ENCODE assay signal across 27 cellular contexts in the genomic region with DNA sequence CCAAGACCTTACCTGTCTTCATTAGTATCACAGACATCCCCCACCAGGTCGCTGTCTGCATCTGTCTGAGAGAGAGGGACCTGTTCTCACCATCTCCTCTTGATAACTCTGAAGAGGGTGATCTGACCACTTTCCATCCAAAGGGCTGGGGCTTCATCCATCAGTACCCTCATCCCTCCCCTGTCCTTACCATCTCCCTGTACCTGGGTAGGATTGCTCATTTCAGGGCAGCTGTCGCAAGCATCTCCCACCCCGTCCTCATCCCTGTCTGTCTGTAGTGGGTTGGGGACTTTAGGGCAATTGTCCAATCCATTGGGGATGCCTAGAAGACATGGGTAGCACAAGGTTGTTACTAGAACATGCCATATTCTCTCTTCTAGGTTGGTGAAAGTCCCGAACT.
"Had no signal": no experiment of that assay in that cellular context is flagged by ENCODE, and none has a peak within 500 bp of the region (broad histone marks: within the 10 kb centered on the region; RNA-seq: fewer than 3 reads in every experiment).

No MANE protein-coding gene starts in this region.

- H3K27ac Mint-ChIP-seq: activated CD4-positive, alpha-beta memory T cell treated with anti-CD3 and anti-CD28 coated beads for 36 hours; activated CD4-positive, alpha-beta T cell treated with anti-CD3 and anti-CD28 coated beads, Interleukin-2, amount 10 ng/mL, durations not matched to agents 24 days and 14 days; activated naive CD4-positive, alpha-beta T cell treated with anti-CD3 and anti-CD28 coated beads, Interleukin-2, amount 50 U/mL, for 24 hours; activated naive CD8-positive, alpha-beta T cell treated with anti-CD3 and anti-CD28 coated beads, Interleukin-2, amount 50 U/mL, for 24 hours; activated T-helper 2 cell treated with anti-CD3 and anti-CD28 coated beads, Interferon-gamma antibody, Interleukin-2, Interleukin-4, amounts not matched to agents 10 μg/mL and 5 μg/mL and 100 μg/mL, durations not matched to agents 14 hours and 24 hours and 36 hours; mesothelial cell of epicardium; stimulated activated naive CD8-positive, alpha-beta T cell treated with anti-CD3 and anti-CD28 coated beads, Interleukin-15, Interleukin-2, amounts not matched to agents 100 ng/mL and 50 ng/mL, for 24 hours; T-helper 17 cell; type B pancreatic cell had no signal

- H3K36me3 Mint-ChIP-seq: activated naive CD4-positive, alpha-beta T cell treated with anti-CD3 and anti-CD28 coated beads, Interleukin-2, amount 50 U/mL, for 24 hours; naive B cell had no signal

- H3K27me3 ChIP-seq: dorsolateral prefrontal cortex, vagina had no signal

- H3K9me3 ChIP-seq: vagina had no signal

- H3K27me3 Mint-ChIP-seq: activated CD4-positive, alpha-beta memory T cell treated with anti-CD3 and anti-CD28 coated beads for 36 hours; activated CD4-positive, alpha-beta T cell treated with anti-CD3 and anti-CD28 coated beads, Interleukin-2, amount 10 ng/mL, durations not matched to agents 24 days and 14 days; activated naive CD4-positive, alpha-beta T cell treated with anti-CD3 and anti-CD28 coated beads, Interleukin-2, amount 50 U/mL, for 24 hours; activated naive CD8-positive, alpha-beta T cell treated with anti-CD3 and anti-CD28 coated beads, Interleukin-2, amount 50 U/mL, for 24 hours; stimulated activated naive CD8-positive, alpha-beta T cell treated with anti-CD3 and anti-CD28 coated beads, Interleukin-15, Interleukin-2, amounts not matched to agents 100 ng/mL and 50 ng/mL, for 24 hours; T-helper 17 cell; type B pancreatic cell had no signal

- FAIRE-seq: keratinocyte had no signal

- H3K4me3 Mint-ChIP-seq: activated CD4-positive, alpha-beta memory T cell treated with anti-CD3 and anti-CD28 coated beads for 36 hours; activated CD4-positive, alpha-beta T cell treated with anti-CD3 and anti-CD28 coated beads, Interleukin-2, amount 10 ng/mL, durations not matched to agents 24 days and 14 days; activated naive CD4-positive, alpha-beta T cell treated with anti-CD3 and anti-CD28 coated beads, Interleukin-2, amount 50 U/mL, for 24 hours; activated naive CD8-positive, alpha-beta T cell treated with anti-CD3 and anti-CD28 coated beads, Interleukin-2, amount 50 U/mL, for 24 hours; mesothelial cell of epicardium; stimulated activated naive CD8-positive, alpha-beta T cell treated with anti-CD3 and anti-CD28 coated beads, Interleukin-15, Interleukin-2, amounts not matched to agents 100 ng/mL and 50 ng/mL, for 24 hours; T-helper 17 cell had no signal

- H3K4me3 ChIP-seq: coronary artery, dorsolateral prefrontal cortex, skin epidermis, vagina had no signal

- H3K9me3 Mint-ChIP-seq: activated CD4-positive, alpha-beta memory T cell treated with anti-CD3 and anti-CD28 coated beads for 36 hours; activated CD4-positive, alpha-beta T cell treated with anti-CD3 and anti-CD28 coated beads, Interleukin-2, amount 10 ng/mL, durations not matched to agents 24 days and 14 days; activated naive CD4-positive, alpha-beta T cell treated with anti-CD3 and anti-CD28 coated beads, Interleukin-2, amount 50 U/mL, for 24 hours; activated naive CD8-positive, alpha-beta T cell treated with anti-CD3 and anti-CD28 coated beads, Interleukin-2, amount 50 U/mL, for 24 hours; activated T-helper 2 cell treated with anti-CD3 and anti-CD28 coated beads, Interferon-gamma antibody, Interleukin-2, Interleukin-4, amounts not matched to agents 10 μg/mL and 5 μg/mL and 100 μg/mL, durations not matched to agents 14 hours and 24 hours and 36 hours; mesothelial cell of epicardium; naive B cell; stimulated activated naive CD8-positive, alpha-beta T cell treated with anti-CD3 and anti-CD28 coated beads, Interleukin-15, Interleukin-2, amounts not matched to agents 100 ng/mL and 50 ng/mL, for 24 hours; type B pancreatic cell had no signal

- H3K27ac ChIP-seq: coronary artery, dorsolateral prefrontal cortex, skin epidermis, vagina had no signal

- DNase-seq: activated CD4-positive, alpha-beta memory T cell treated with anti-CD3 and anti-CD28 coated beads for 36 hours; activated CD4-positive, alpha-beta T cell treated with anti-CD3 and anti-CD28 coated beads, Interleukin-2, amount 10 ng/mL, durations not matched to agents 24 days and 14 days; activated CD4-positive, CD25-positive, alpha-beta regulatory T cell treated with anti-CD3 and anti-CD28 coated beads, Interleukin-2, amount 50 U/mL, for 72 hours; activated CD8-positive, alpha-beta memory T cell treated with anti-CD3 and anti-CD28 coated beads, Interleukin-2, amount 50 U/mL, for 4 hours; activated naive CD8-positive, alpha-beta T cell treated with anti-CD3 and anti-CD28 coated beads, Interleukin-2, amount 50 U/mL, for 24 hours; activated T-cell treated with anti-CD3 and anti-CD28 coated beads, Interleukin-2, amount 50 U/mL, for 1 hour; amygdala; cerebellar nuclear complex; dorsolateral prefrontal cortex; effector memory CD4-positive, alpha-beta T cell; foreskin fibroblast; hippocampal formation; left colon; naive B cell; stimulated activated CD4-positive, alpha-beta T cell treated with anti-CD3 and anti-CD28 coated beads, Interleukin-12 subunit alpha, Interleukin-12 subunit beta, amount 100 ng/mL, for 4 hours; stimulated activated CD4-positive, alpha-beta T cell treated with anti-CD3 and anti-CD28 coated beads, Interleukin-4, amount 100 ng/mL, for 1 hour; T-helper 17 cell; T1000 had no signal
